In genomic region chr5:157290981-157291711, GRCh38 we compare ENCODE assay signal across 9 cellular contexts. TPM values are rescaled to one million over a fixed set of nuclear protein-coding genes. Genes with fewer than 3 reads are reported as not detected.
DNase-seq lines count a peak whose midpoint lies in the region; ATAC-seq and TF ChIP-seq lines count a peak whose summit lies in the region.
"Had no signal": no experiment of that assay in that cellular context is flagged by ENCODE, and none has a peak within 500 bp of the region (broad histone marks: within the 10 kb centered on the region; RNA-seq: fewer than 3 reads in every experiment).

No MANE protein-coding gene starts in this region.

- H3K4me3 Mint-ChIP-seq in stimulated activated naive CD8-positive, alpha-beta T cell treated with anti-CD3 and anti-CD28 coated beads, Interleukin-15, Interleukin-2, amounts not matched to agents 100 ng/mL and 50 ng/mL, for 24 hours, result peak overlapping the region; percentile 35
- H3K4me3 Mint-ChIP-seq: brain had no signal

- H3K27ac ChIP-seq in mammary epithelial cell (ENCODE audit: insufficient read depth, low read depth, low read length) (no peak overlapping the region), SJCRH30 (no peak overlapping the region), esophagus muscularis mucosa (replicated peaks in 1 of 4) (no peak overlapping the region)

- BruUV-seq in mammary epithelial cell (replicated peaks; lab: Mats Ljungman, UMichigan), result no TSS peak

- 52% methylated on average over 10 of the region's 10 CpGs for WGBS in mammary epithelial cell (ENCODE audit: low coverage, missing lambda C conversion rate)
- WGBS in esophagus muscularis mucosa, result 71% methylated on average over 10 of the region's 10 CpGs

- TF ChIP-seq POLR2A in esophagus muscularis mucosa (IDR thresholded peaks at IDR 0.05; ENCODE audit: low read depth), result no peak

- TF ChIP-seq EP300 in esophagus muscularis mucosa (IDR thresholded peaks at IDR 0.05), result no peak

- H3K27me3 Mint-ChIP-seq in stimulated activated naive CD8-positive, alpha-beta T cell treated with anti-CD3 and anti-CD28 coated beads, Interleukin-15, Interleukin-2, amounts not matched to agents 100 ng/mL and 50 ng/mL, for 24 hours, result no peaks in the 10 kb centered on the region
- H3K27me3 Mint-ChIP-seq: brain had no signal

- H3K9ac ChIP-seq in mammary epithelial cell (ENCODE audit: insufficient read depth, low read length), result no peak overlapping the region

- H4K20me1 ChIP-seq in mammary epithelial cell (ENCODE audit: insufficient read depth, low read length), result no peaks in the 10 kb centered on the region

- H3K4me2 ChIP-seq in mammary epithelial cell (ENCODE audit: insufficient read depth, low read depth, low read length), result no peak overlapping the region

- no peak overlapping the region for H3K4me3 ChIP-seq in mammary epithelial cell (replicated peaks in 1 of 3; ENCODE audit: insufficient read depth in 1 of 3, low read depth in 2 of 3, low read length in 3 of 3)
- no peak overlapping the region for H3K4me3 ChIP-seq in SJCRH30
- H3K4me3 ChIP-seq in esophagus muscularis mucosa, result no peak overlapping the region

- peak overlapping the region; percentile 91 for H3K27ac Mint-ChIP-seq in stimulated activated naive CD8-positive, alpha-beta T cell treated with anti-CD3 and anti-CD28 coated beads, Interleukin-15, Interleukin-2, amounts not matched to agents 100 ng/mL and 50 ng/mL, for 24 hours

- peaks cover 86% of the 10 kb centered on the region for H3K4me1 Mint-ChIP-seq in stimulated activated naive CD8-positive, alpha-beta T cell treated with anti-CD3 and anti-CD28 coated beads, Interleukin-15, Interleukin-2, amounts not matched to agents 100 ng/mL and 50 ng/mL, for 24 hours (ENCODE audit: low read depth)
- H3K4me1 Mint-ChIP-seq: brain had no signal

- H3K9me3 Mint-ChIP-seq in stimulated activated naive CD8-positive, alpha-beta T cell treated with anti-CD3 and anti-CD28 coated beads, Interleukin-15, Interleukin-2, amounts not matched to agents 100 ng/mL and 50 ng/mL, for 24 hours, result no peaks in the 10 kb centered on the region
- H3K9me3 Mint-ChIP-seq: brain had no signal

- dilution Hi-C loops in mammary epithelial cell (cut with HindIII; ENCODE audit: low sequenced_read_pairs), result no loop called here

- in situ Hi-C loops in mammary epithelial cell (cut with MboI; ENCODE audit: low sequenced_read_pairs in 2 of 2), result no loop called here

- peak; percentile 82 for ATAC-seq in GM19468 (IDR thresholded peaks at IDR 0.05; ENCODE audit: extremely low read depth, unreplicated experiment)
- peak; percentile 79 for ATAC-seq in HG03469 (IDR thresholded peaks at IDR 0.05; ENCODE audit: unreplicated experiment)

- no peaks in the 10 kb centered on the region for H3K9me3 ChIP-seq in mammary epithelial cell (replicated peaks; ENCODE audit: insufficient read depth, low read length)
- H3K9me3 ChIP-seq in SJCRH30 (replicated peaks), result no peaks in the 10 kb centered on the region
- no peaks in the 10 kb centered on the region for H3K9me3 ChIP-seq in esophagus muscularis mucosa

- peak overlapping the region; percentile 10 for H2AFZ ChIP-seq in mammary epithelial cell (ENCODE audit: low read depth, low read length)

- TF ChIP-seq CTCF in mammary epithelial cell (conservative IDR thresholded peaks at IDR 0.05 in 1 of 2, IDR thresholded peaks at IDR 0.05 in 1 of 2; ENCODE audit: extremely low read depth in 1 of 2, insufficient read depth in 1 of 2, low read depth in 1 of 2, low read length in 2 of 2) (no peak), esophagus muscularis mucosa (IDR thresholded peaks at IDR 0.05) (no peak)

- peaks cover 13% of the 10 kb centered on the region for H3K4me1 ChIP-seq in mammary epithelial cell (ENCODE audit: insufficient read depth, low read length)
- H3K4me1 ChIP-seq in SJCRH30, result peaks cover 6% of the 10 kb centered on the region
- peaks cover 0 to 14% (median 8%) of the 10 kb centered on the region in 4 donors for H3K4me1 ChIP-seq in esophagus muscularis mucosa

- peaks cover 89% of the 10 kb centered on the region for H3K36me3 Mint-ChIP-seq in stimulated activated naive CD8-positive, alpha-beta T cell treated with anti-CD3 and anti-CD28 coated beads, Interleukin-15, Interleukin-2, amounts not matched to agents 100 ng/mL and 50 ng/mL, for 24 hours (ENCODE audit: low read depth)

- CTCF ChIA-PET in mammary epithelial cell (lab: Charles Lee; ENCODE audit: low non-redundant PET), result no interaction called here

- peak; percentile 11 for DNase-seq in ELR (ENCODE audit: low read depth)
- no peak for DNase-seq in mammary epithelial cell
- no peak for DNase-seq in SJCRH30
- DNase-seq in esophagus muscularis mucosa (ENCODE audit: extremely low spot score), result no peak
- DNase-seq in H4 (ENCODE audit: low spot score), result no peak

- H3K36me3 ChIP-seq in mammary epithelial cell (ENCODE audit: insufficient read depth, low read length) (no peaks in the 10 kb centered on the region), SJCRH30 (no peaks in the 10 kb centered on the region), esophagus muscularis mucosa (peaks cover 0 to 6% (median 0%) of the 10 kb centered on the region in 4 donors)

- no peaks in the 10 kb centered on the region for H3K79me2 ChIP-seq in mammary epithelial cell (ENCODE audit: insufficient read depth, low read length)

- intact Hi-C loops in mammary epithelial cell (cut with micrococcal nuclease), result no loop called here
- intact Hi-C loops in esophagus muscularis mucosa (cut with DNase I), result no loop called here

- H3K27me3 ChIP-seq in mammary epithelial cell (ENCODE audit: insufficient read depth, low read length) (no peaks in the 10 kb centered on the region), SJCRH30 (peaks cover 8% of the 10 kb centered on the region; the same call in 1 of the 2 replicates), esophagus muscularis mucosa (no peaks in the 10 kb centered on the region)

RNA-seq across cellular contexts. Expression of gene CYFIP2, which starts 25.2 kb away (rescaled TPM):
- total RNA-seq in mammary epithelial cell (10 to 100 TPM in 1 of 2 donors, 1 to 10 TPM in 1; 5.5 to 16.0 TPM), esophagus muscularis mucosa (10 to 100 TPM; 12.6 to 24.9 (median 14.6) TPM)
- 5.8 TPM for polyA plus RNA-seq in mammary epithelial cell
- polyA minus RNA-seq in mammary epithelial cell, result 10.1 TPM
- total RNA-seq in SJCRH30 (2014; rRNA removed; shearing (Covaris generic)), result 1.3 and 2.8 TPM in 2 replicates
- 4.5 and 10.6 TPM in 2 replicates for total RNA-seq in H4 (2014; rRNA removed; shearing (Covaris generic))
